Comparison of ENCODE assay signal across 8 cellular contexts in genomic region chr4:124712417-124713212, GRCh38. TPM values are rescaled to one million over a fixed set of nuclear protein-coding genes. Genes with fewer than 3 reads are reported as not detected.
DNase-seq lines count a peak whose midpoint lies in the region; ATAC-seq, FAIRE-seq and TF ChIP-seq lines count a peak whose summit lies in the region.

ANKRD50 (minus strand) TSS chr4:124712732; CDS start chr4:124710511, 2,221 bp downstream.

- H3K27ac ChIP-seq in RWPE2 (ENCODE audit: poor library complexity, severe bottlenecking), result peak within 1 kb of the TSS; percentile 88
- peak within 1 kb of the TSS; percentile 92 to 97 (median 96) for H3K27ac ChIP-seq in gastroesophageal sphincter
- H3K27ac ChIP-seq in neuronal stem cell (replicated peaks; ENCODE audit: low read length), result peak within 1 kb of the TSS; percentile 94

- H4K8ac ChIP-seq in neuronal stem cell (ENCODE audit: low read depth, low read length), result no peak within 1 kb of the TSS

- peak within 1 kb of the TSS; percentile 87 for H3K23ac ChIP-seq in neuronal stem cell (ENCODE audit: low read depth, low read length, poor library complexity)

- peak within 1 kb of the TSS; percentile 84 for H3K4me3 Mint-ChIP-seq in activated naive CD4-positive, alpha-beta T cell treated with anti-CD3 and anti-CD28 coated beads, Interleukin-2, amount 10 ng/mL, durations not matched to agents 7 days and 5 days

- peak within 1 kb of the TSS; percentile 96 for H3K4me3 ChIP-seq in RWPE2 (ENCODE audit: severe bottlenecking)
- peak within 1 kb of the TSS; percentile 59 to 79 for H3K4me3 ChIP-seq in gastroesophageal sphincter
- H3K4me3 ChIP-seq in neuronal stem cell (ENCODE audit: low read length in 2 of 2), result peak within 1 kb of the TSS; percentile 76 to 99

- peak within 1 kb of the TSS; percentile 94 for H2AFZ ChIP-seq in neuronal stem cell (ENCODE audit: low read length)

- H3K4me2 ChIP-seq in neuronal stem cell (ENCODE audit: insufficient read depth, low read length, poor library complexity, severe bottlenecking), result peak within 1 kb of the TSS; percentile 73

- peak within 1 kb of the TSS; percentile 37 for H2AK5ac ChIP-seq in neuronal stem cell (ENCODE audit: low read depth, low read length)

- TF ChIP-seq CTCF in RWPE2 (IDR thresholded peaks at IDR 0.05; ENCODE audit: poor library complexity, severe bottlenecking) (no peak), gastroesophageal sphincter (IDR thresholded peaks at IDR 0.05) (no peak)

- peak; percentile 45 for FAIRE-seq in H54 (lab: Jason Lieb, UNC)

- H2BK5ac ChIP-seq in neuronal stem cell (ENCODE audit: low read length), result peak within 1 kb of the TSS; percentile 98

- H3K4me1 ChIP-seq in RWPE2 (ENCODE audit: insufficient read depth, poor library complexity, severe bottlenecking), result peaks cover 14% of the 10 kb centered on the region
- peaks cover 6 to 44% (median 8%) of the 10 kb centered on the region in 3 donors for H3K4me1 ChIP-seq in gastroesophageal sphincter
- H3K4me1 ChIP-seq in neuronal stem cell (ENCODE audit: control insufficient read depth in 2 of 2, insufficient read depth in 1 of 2, low read depth in 1 of 2, low read length in 2 of 2), result peaks cover 4 to 11% of the 10 kb centered on the region in 2 donors

- H3K4ac ChIP-seq in neuronal stem cell (ENCODE audit: low read length), result no peak within 1 kb of the TSS

- 1% methylated on average over 29 of the region's 83 CpGs; no CpG with 5 or more reads in 1 of the 2 donors for WGBS in gastroesophageal sphincter (ENCODE audit: low coverage in 1 of 2), 2 donors
- no CpG with 5 or more reads among the region's 83 CpGs for WGBS in neuronal stem cell (ENCODE audit: extremely low coverage in 2 of 2, insufficient read length in 2 of 2, insufficient replicate concordance in 1 of 2), 2 donors

- H3K36me3 ChIP-seq in RWPE2 (ENCODE audit: low read depth), result peaks cover 34% of the 10 kb centered on the region
- no peaks in the 10 kb centered on the region for H3K36me3 ChIP-seq in gastroesophageal sphincter
- peaks cover 0 to 30% of the 10 kb centered on the region in 2 donors for H3K36me3 ChIP-seq in neuronal stem cell (replicated peaks in 1 of 2; ENCODE audit: control insufficient read depth in 2 of 2, insufficient read depth in 2 of 2, low read length in 2 of 2)

- no peaks in the 10 kb centered on the region for H3K9me3 Mint-ChIP-seq in activated naive CD4-positive, alpha-beta T cell treated with anti-CD3 and anti-CD28 coated beads, Interleukin-2, amount 10 ng/mL, durations not matched to agents 7 days and 5 days

- no peak for TF ChIP-seq EP300 in gastroesophageal sphincter (IDR thresholded peaks at IDR 0.05)

- peak within 1 kb of the TSS; percentile 91 for H3K9ac ChIP-seq in neuronal stem cell (ENCODE audit: low read depth, low read length, poor library complexity)

- H2BK120ac ChIP-seq in neuronal stem cell (ENCODE audit: low read depth, low read length), result peak within 1 kb of the TSS; percentile 81

- peak; percentile 94 for DNase-seq in ELR (ENCODE audit: low read depth)
- DNase-seq in H54 (ENCODE audit: insufficient read length, low spot score), result peak; percentile 64
- DNase-seq in LoVo (ENCODE audit: low spot score), result peak; percentile 84
- peak; percentile 88 for DNase-seq in RWPE2 (ENCODE audit: low spot score)
- DNase-seq in activated naive CD4-positive, alpha-beta T cell treated with anti-CD3 and anti-CD28 coated beads, Interleukin-2, amount 10 ng/mL, durations not matched to agents 7 days and 5 days, result peak; percentile 78
- DNase-seq in neuronal stem cell (ENCODE audit: low spot score), result peak; percentile 92
- peak; percentile 78 for DNase-seq in superior temporal gyrus (ENCODE audit: extremely low spot score)

- peak within 1 kb of the TSS; percentile 85 for H4K91ac ChIP-seq in neuronal stem cell (ENCODE audit: low read depth, low read length, poor library complexity)

- CTCF ChIA-PET in activated naive CD4-positive, alpha-beta T cell treated with anti-CD3 and anti-CD28 coated beads, Interleukin-2, amount 10 ng/mL, durations not matched to agents 7 days and 5 days (lab: Charles Lee), result no interaction called here

- peaks cover 3% of the 10 kb centered on the region for H3K79me1 ChIP-seq in neuronal stem cell (ENCODE audit: low read depth, low read length)

- no peaks in the 10 kb centered on the region for H3K9me3 ChIP-seq in RWPE2 (ENCODE audit: severe bottlenecking)
- no peaks in the 10 kb centered on the region for H3K9me3 ChIP-seq in gastroesophageal sphincter
- H3K9me3 ChIP-seq in neuronal stem cell (replicated peaks in 1 of 2; ENCODE audit: control insufficient read depth in 2 of 2, insufficient read depth in 1 of 2, low read depth in 1 of 2, low read length in 2 of 2), result no peaks in the 10 kb centered on the region

- H3K27me3 ChIP-seq in RWPE2 (ENCODE audit: insufficient read depth, poor library complexity, severe bottlenecking), result no peaks in the 10 kb centered on the region
- no peaks in the 10 kb centered on the region for H3K27me3 ChIP-seq in gastroesophageal sphincter
- H3K27me3 ChIP-seq in neuronal stem cell (ENCODE audit: control insufficient read depth in 3 of 3, insufficient read depth in 3 of 3, low read depth in 1 of 3, low read length in 3 of 3), result no peaks in the 10 kb centered on the region

- peak within 1 kb of the TSS; percentile 89 for H3K14ac ChIP-seq in neuronal stem cell (ENCODE audit: low read length)

- no peaks in the 10 kb centered on the region for H3K36me3 Mint-ChIP-seq in activated naive CD4-positive, alpha-beta T cell treated with anti-CD3 and anti-CD28 coated beads, Interleukin-2, amount 10 ng/mL, durations not matched to agents 7 days and 5 days

- TF ChIP-seq POLR2A in H54 (IDR thresholded peaks at IDR 0.05; ENCODE audit: low read depth, low read length) (peak; percentile 76), gastroesophageal sphincter (IDR thresholded peaks at IDR 0.05) (peak; percentile 41 to 68)

- H3K18ac ChIP-seq in neuronal stem cell (ENCODE audit: low read length), result peak within 1 kb of the TSS; percentile 98

- H3K4me1 Mint-ChIP-seq in activated naive CD4-positive, alpha-beta T cell treated with anti-CD3 and anti-CD28 coated beads, Interleukin-2, amount 10 ng/mL, durations not matched to agents 7 days and 5 days, result peaks cover 9% of the 10 kb centered on the region

- peak within 1 kb of the TSS; percentile 6 for H2BK12ac ChIP-seq in neuronal stem cell (ENCODE audit: low read length)

- peak within 1 kb of the TSS; percentile 64 for H3K27ac Mint-ChIP-seq in activated naive CD4-positive, alpha-beta T cell treated with anti-CD3 and anti-CD28 coated beads, Interleukin-2, amount 10 ng/mL, durations not matched to agents 7 days and 5 days

- H2BK15ac ChIP-seq in neuronal stem cell (ENCODE audit: low read length), result peak within 1 kb of the TSS; percentile 87

- peaks cover 12% of the 10 kb centered on the region for H3K27me3 Mint-ChIP-seq in activated naive CD4-positive, alpha-beta T cell treated with anti-CD3 and anti-CD28 coated beads, Interleukin-2, amount 10 ng/mL, durations not matched to agents 7 days and 5 days

- peak; percentile 63 for ATAC-seq in RWPE2 (ENCODE audit: low read depth)
- peak; percentile 92 for ATAC-seq in gastroesophageal sphincter

RNA-seq across cellular contexts. Expression of gene ANKRD50, which starts in this region (rescaled TPM):
- 10 to 100 TPM; 15.5 to 28.3 (median 24.7) TPM for total RNA-seq in gastroesophageal sphincter
- polyA plus RNA-seq in neuronal stem cell (2013, experiment 1 of 2), result 9.3 TPM
- polyA plus RNA-seq in neuronal stem cell (2013, experiment 2 of 2), result 9.7 TPM

Comparison
In these comparisons a context has a peak if more than half of its experiments do, and no peak if none do; other contexts are left out.
1. Peak in every context shown above with its lines: DNase-seq, ATAC-seq, H3K4me3 ChIP-seq and H3K27ac ChIP-seq.